16 cellular contexts compared by ENCODE assay signal in genomic region chr2:220789961-220790360, GRCh38.
DNase-seq lines count a peak whose midpoint lies in the region; ATAC-seq and TF ChIP-seq lines count a peak whose summit lies in the region.
"Had no signal": no experiment of that assay in that cellular context is flagged by ENCODE, and none has a peak within 500 bp of the region (broad histone marks: within the 10 kb centered on the region; RNA-seq: fewer than 3 reads in every experiment).

No MANE protein-coding gene starts in this region.

- peaks cover 9% of the 10 kb centered on the region for H3K4me1 ChIP-seq in smooth muscle cell (ENCODE audit: low read depth)
- no peaks in the 10 kb centered on the region for H3K4me1 ChIP-seq in right lobe of liver
- H3K4me1 ChIP-seq: HAP-1, testis had no signal

- peak; percentile 39 for DNase-seq in GM04503 (ENCODE audit: low read depth)
- DNase-seq in RWPE1 (ENCODE audit: low spot score): peak; percentile 51
- DNase-seq in fibroblast of peridontal ligament (ENCODE audit: extremely low read depth): peak; percentile 0
- DNase-seq in smooth muscle cell (lab: John Stamatoyannopoulos, UW; ENCODE audit: unreplicated experiment): no peak
- DNase-seq in occipital lobe (lab: John Stamatoyannopoulos, UW): no peak
- no peak for DNase-seq in right lobe of liver
- DNase-seq: activated CD8-positive, alpha-beta memory T cell treated with anti-CD3 and anti-CD28 coated beads for 24 hours; CD4-positive, alpha-beta T cell; dermis blood vessel endothelial cell; NCI-H774; testis; WERI-Rb-1 had no signal

- WGBS in smooth muscle cell (ENCODE audit: low lambda C conversion rate): 81% methylated on average over 1 of the region's 1 CpG
- WGBS in right lobe of liver (ENCODE audit: insufficient coverage, low coverage, low lambda C conversion rate, missing lambda C conversion rate): 38% methylated on average over 1 of the region's 1 CpG

- no peaks in the 10 kb centered on the region for H3K27me3 ChIP-seq in smooth muscle cell (ENCODE audit: low read depth)
- H3K27me3 ChIP-seq in right lobe of liver: no peaks in the 10 kb centered on the region
- H3K27me3 ChIP-seq: esophagus muscularis mucosa, testis had no signal

- TF ChIP-seq CTCF in RWPE1 (conservative IDR thresholded peaks at IDR 0.05; ENCODE audit: low read depth) (no peak), smooth muscle cell (IDR thresholded peaks at IDR 0.05; ENCODE audit: borderline replicate concordance, insufficient read depth, poor library complexity, severe bottlenecking) (no peak), right lobe of liver (IDR thresholded peaks at IDR 0.05) (no peak)

- H3K4me3 ChIP-seq in smooth muscle cell (no peak overlapping the region), right lobe of liver (no peak overlapping the region)
- H3K4me3 ChIP-seq: esophagus muscularis mucosa, HAP-1, testis had no signal

- ATAC-seq in GM21576 (IDR thresholded peaks at IDR 0.05; ENCODE audit: unreplicated experiment): no peak
- ATAC-seq in right lobe of liver: no peak
- ATAC-seq in GM21447 (IDR thresholded peaks at IDR 0.05; ENCODE audit: unreplicated experiment): no peak

- H4K20me1 ChIP-seq in smooth muscle cell (ENCODE audit: low read depth): no peaks in the 10 kb centered on the region

- POLR2A ChIA-PET in RWPE1 (lab: Yijun Ruan, JAX; ENCODE audit: low non-redundant PET): interaction anchor here (0.7 kb wide), 1 partner anchor 362 kb away, joined by 3 read pairs; no protein-coding TSS in a partner anchor

- H3K9ac ChIP-seq in smooth muscle cell (ENCODE audit: low read depth): no peak overlapping the region

- no peaks in the 10 kb centered on the region for H3F3A ChIP-seq in smooth muscle cell (ENCODE audit: low read depth)

- H3K4me2 ChIP-seq in smooth muscle cell: peak overlapping the region; percentile 25

- H3K36me3 ChIP-seq in smooth muscle cell (ENCODE audit: low read depth) (no peaks in the 10 kb centered on the region), right lobe of liver (no peaks in the 10 kb centered on the region)
- H3K36me3 ChIP-seq: esophagus muscularis mucosa, HAP-1, WERI-Rb-1 had no signal

- H3K27ac ChIP-seq in RWPE1 (no peak overlapping the region), smooth muscle cell (ENCODE audit: low read depth) (no peak overlapping the region), right lobe of liver (no peak overlapping the region)
- H3K27ac ChIP-seq: esophagus muscularis mucosa, testis, WERI-Rb-1 had no signal

- CTCF ChIA-PET in RWPE1 (lab: Yijun Ruan, JAX): interaction anchor here (0.6 kb wide), 1 partner anchor 332 kb away, joined by 4 read pairs; no protein-coding TSS in a partner anchor

- no peak for TF ChIP-seq POLR2A in right lobe of liver (IDR thresholded peaks at IDR 0.05)

- H3K79me2 ChIP-seq in smooth muscle cell (ENCODE audit: low read depth): no peaks in the 10 kb centered on the region

- H2AFZ ChIP-seq in smooth muscle cell (ENCODE audit: low read depth): no peak overlapping the region

- H3K9me3 ChIP-seq in smooth muscle cell (replicated peaks; ENCODE audit: low read depth): no peaks in the 10 kb centered on the region
- H3K9me3 ChIP-seq in right lobe of liver: no peaks in the 10 kb centered on the region
- H3K9me3 ChIP-seq: esophagus muscularis mucosa, HAP-1, testis had no signal

- intact Hi-C loops in right lobe of liver (cut with DNase I): no loop called here

Comparison
In these comparisons a context has a peak if more than half of its experiments do, and no peak if none do; other contexts are left out.
1. DNase-seq: peak in GM04503 (single experiment), RWPE1 (single experiment) and fibroblast of peridontal ligament (single experiment); none in smooth muscle cell (single experiment), occipital lobe (single experiment) and right lobe of liver (0 of 3).